9 cellular contexts compared by ENCODE assay signal in genomic region chr11:109865558-109866186, GRCh38.
DNase-seq lines count a peak whose midpoint lies in the region; ATAC-seq, FAIRE-seq and TF ChIP-seq lines count a peak whose summit lies in the region.
"Had no signal": no experiment of that assay in that cellular context is flagged by ENCODE, and none has a peak within 500 bp of the region (broad histone marks: within the 10 kb centered on the region; RNA-seq: fewer than 3 reads in every experiment).

No MANE protein-coding gene starts in this region.

- intact Hi-C loops in Panc1 (cut with micrococcal nuclease; ENCODE audit: unreplicated experiment) (no loop called here), stomach (cut with DNase I; ENCODE audit: low total_unique reads) (no loop called here)

- WGBS in stomach, 5 donors = 60 to 83% (median 68%) methylated on average over 4 of the region's 4 CpGs

- TF ChIP-seq EP300 in stomach (IDR thresholded peaks at IDR 0.05) = no peak

- POLR2A ChIA-PET in Panc1 (lab: Charles Lee) = no interaction called here

- BruUV-seq in Panc1 (replicated peaks; lab: Mats Ljungman, UMichigan) = no TSS peak

- 0 out of 2 replicates have a peak, but pooled peaks have one; percentile 69 for ATAC-seq in Panc1
- ATAC-seq in HG03196 (IDR thresholded peaks at IDR 0.05; ENCODE audit: unreplicated experiment) = no peak

- in situ Hi-C loops in GM13977 (cut with MboI; ENCODE audit: low pct_unique_long_range_greater_than_20kb, low sequenced_read_pairs, unreplicated experiment) (loop anchor here (10.0 to 25.0 kb wide), 2 partner anchors 59 to 247 kb away; no protein-coding TSS in a partner anchor), Panc1 (cut with HindIII; ENCODE audit: low pct_unique_long_range_greater_than_20kb, low sequenced_read_pairs) (no loop called here)

- H3K27me3 ChIP-seq in Panc1 (ENCODE audit: control insufficient read depth, insufficient read depth, low read length) (no peaks in the 10 kb centered on the region), MG63 (no peaks in the 10 kb centered on the region), stomach (no peaks in the 10 kb centered on the region)

- TF ChIP-seq POLR2A in stomach (IDR thresholded peaks at IDR 0.05) = no peak

- H3K27ac ChIP-seq in Panc1 (ENCODE audit: low read length) (no peak overlapping the region), stomach (no peak overlapping the region)

- H3K4me1 ChIP-seq in Panc1 (ENCODE audit: control insufficient read depth, insufficient read depth, low read length) (no peaks in the 10 kb centered on the region), stomach (no peaks in the 10 kb centered on the region)

- peak; percentile 15 for TF ChIP-seq CTCF in AG09309 (IDR thresholded peaks at IDR 0.05; ENCODE audit: control insufficient read depth, insufficient read depth, low read depth, low read length, missing control alignments)
- peak; percentile 23 for TF ChIP-seq CTCF in GM13977 (IDR thresholded peaks at IDR 0.05; ENCODE audit: extremely low read depth, insufficient read depth, missing control alignments)
- peak; percentile 54 for TF ChIP-seq CTCF in Panc1 (IDR thresholded peaks at IDR 0.05)
- no peak for TF ChIP-seq CTCF in stomach (IDR thresholded peaks at IDR 0.05)

- H3K9me3 ChIP-seq in Panc1 (ENCODE audit: control insufficient read depth, insufficient read depth, low read depth, low read length) (no peaks in the 10 kb centered on the region), MG63 (no peaks in the 10 kb centered on the region), stomach (no peaks in the 10 kb centered on the region)

- H3K36me3 ChIP-seq in Panc1 (ENCODE audit: control insufficient read depth, insufficient read depth, low read length) = no peaks in the 10 kb centered on the region
- no peaks in the 10 kb centered on the region for H3K36me3 ChIP-seq in MG63
- H3K36me3 ChIP-seq in stomach = no peaks in the 10 kb centered on the region

- peak; percentile 72 for FAIRE-seq in islet of Langerhans (lab: Jason Lieb, UNC)

- CTCF ChIA-PET in Panc1 (lab: Charles Lee) = no interaction called here

- H3K4me3 ChIP-seq in AG09309 (ENCODE audit: control insufficient read depth, low read depth, low read length) (no peak overlapping the region), Panc1 (ENCODE audit: low read depth in 2 of 2, low read length in 2 of 2) (no peak overlapping the region), MG63 (no peak overlapping the region), stomach (no peak overlapping the region)

- DNase-seq in AG09309 (ENCODE audit: low read depth) (no peak), GM13977 (ENCODE audit: low spot score) (no peak), Panc1 (ENCODE audit: low read depth, low spot score) (no peak), MG63 (no peak), stomach (no peak)
- no peak for DNase-seq in stimulated activated CD4-positive, alpha-beta T cell treated with anti-CD3 and anti-CD28 coated beads, Interleukin-1b, Interleukin-23, amount 100 ng/mL, for 48 hours
- DNase-seq: SIG-M5 had no signal

Comparison
In these comparisons a context has a peak if more than half of its experiments do, and no peak if none do; other contexts are left out.
1. CTCF ChIP-seq: peak in AG09309 (single experiment), GM13977 (single experiment) and Panc1 (single experiment); none in stomach (0 of 7).